Comparison of ENCODE assay signal across 15 cellular contexts in genomic region chr19:16068696-16069259, GRCh38. TPM values are rescaled to one million over a fixed set of nuclear protein-coding genes. Genes with fewer than 3 reads are reported as not detected.
DNase-seq lines count a peak whose midpoint lies in the region; ATAC-seq, FAIRE-seq and TF ChIP-seq lines count a peak whose summit lies in the region.
"Had no signal": no experiment of that assay in that cellular context is flagged by ENCODE, and none has a peak within 500 bp of the region (broad histone marks: within the 10 kb centered on the region; RNA-seq: fewer than 3 reads in every experiment).

No MANE protein-coding gene starts in this region.

- no peaks in the 10 kb centered on the region for H3K27me3 ChIP-seq in K562 (ENCODE audit: control insufficient read depth in 2 of 2, insufficient read depth in 2 of 2, low read length in 2 of 2)
- no peaks in the 10 kb centered on the region for H3K27me3 ChIP-seq in HepG2 (ENCODE audit: control insufficient read depth in 1 of 2, insufficient read depth in 2 of 2, low read length in 2 of 2)
- H3K27me3 ChIP-seq in suprapubic skin, result no peaks in the 10 kb centered on the region

- H3K9ac ChIP-seq in K562 (ENCODE audit: insufficient read depth in 1 of 2, low read depth in 2 of 2, low read length in 2 of 2) (no peak overlapping the region), HepG2 (ENCODE audit: insufficient read depth, low read depth, low read length) (no peak overlapping the region)

- H3K9me2 ChIP-seq in OCI-LY7 (ENCODE audit: insufficient read depth, low read length), result no peaks in the 10 kb centered on the region

- intact Hi-C loops in K562 (cut with micrococcal nuclease), result no loop called here
- intact Hi-C loops in HepG2 (cut with micrococcal nuclease; ENCODE audit: unreplicated experiment), result no loop called here
- intact Hi-C loops in OCI-LY7 (cut with micrococcal nuclease; ENCODE audit: unreplicated experiment), result no loop called here

- TF ChIP-seq POLR2A in K562 (conservative IDR thresholded peaks at IDR 0.05) (no peak), HepG2 (IDR thresholded peaks at IDR 0.05; ENCODE audit: insufficient read depth in 1 of 2, low read depth in 2 of 2, low read length in 2 of 2) (no peak), suprapubic skin (IDR thresholded peaks at IDR 0.05) (no peak)

- peak; percentile 59 for FAIRE-seq in HTR-8/SVneo (lab: Jason Lieb, UNC)
- FAIRE-seq in K562 (lab: Jason Lieb, UNC), result no peak
- FAIRE-seq in HepG2 (lab: Jason Lieb, UNC), result no peak

- ATAC-seq in K562 (no peak), HepG2 (no peak)
- ATAC-seq: activated T-cell treated with anti-CD3 and anti-CD28 coated beads, Interleukin-2, amount 50 U/mL, for 4 hours; stimulated activated naive B cell treated with anti-CD40 and anti-IgM and Interleukin-4, amounts not matched to agents 10 μg/mL and 1 μg/mL and 100 μg/mL, for 72 hours had no signal

- H3K4me1 ChIP-seq in K562 (replicated peaks in 1 of 2; ENCODE audit: control insufficient read depth in 2 of 2, insufficient read depth in 2 of 2, low read length in 2 of 2), result peaks cover 38 to 39% of the 10 kb centered on the region in 2 experiments
- H3K4me1 ChIP-seq in HepG2 (ENCODE audit: insufficient read depth, low read length), result peaks cover 72% of the 10 kb centered on the region
- peaks cover 66% of the 10 kb centered on the region for H3K4me1 ChIP-seq in suprapubic skin
- H3K4me1 ChIP-seq in OCI-LY7 (ENCODE audit: insufficient read depth, low read length, poor library complexity, severe bottlenecking), result peaks cover 29% of the 10 kb centered on the region

- no peak overlapping the region for H3K4me3 ChIP-seq in K562
- no peak overlapping the region for H3K4me3 ChIP-seq in HepG2 (replicated peaks in 1 of 3; ENCODE audit: insufficient read depth in 1 of 3, low read depth in 2 of 3, low read length in 3 of 3)
- peak overlapping the region; percentile 51 for H3K4me3 ChIP-seq in suprapubic skin
- H3K4me3 ChIP-seq in OCI-LY7 (ENCODE audit: low read depth, low read length, poor library complexity, severe bottlenecking), result no peak overlapping the region

- no peaks in the 10 kb centered on the region for H3K79me2 ChIP-seq in K562 (ENCODE audit: control insufficient read depth, insufficient read depth, low read length)
- H3K79me2 ChIP-seq in HepG2 (ENCODE audit: insufficient read depth, low read length), result no peaks in the 10 kb centered on the region
- H3K79me2 ChIP-seq in OCI-LY7 (ENCODE audit: insufficient read depth, low read depth, low read length), result no peaks in the 10 kb centered on the region

- no TSS peak for BruUV-seq in K562 (replicated peaks; lab: Mats Ljungman, UMichigan)
- BruUV-seq in HepG2 (replicated peaks; lab: Mats Ljungman, UMichigan), result no TSS peak
- BruUV-seq in OCI-LY7 (replicated peaks; lab: Mats Ljungman, UMichigan), result no TSS peak

- CTCF ChIA-PET in K562 (lab: Yijun Ruan, JAX; ENCODE audit: low intra/inter-chr PET ratio) (no interaction called here), HepG2 (lab: Yijun Ruan, JAX; ENCODE audit: low intra/inter-chr PET ratio, low total read pairs) (interaction anchor here (1.8 kb wide), 1 partner anchor 114 kb away, joined by 4 read pairs; no protein-coding TSS in a partner anchor), OCI-LY7 (lab: Charles Lee; ENCODE audit: unreplicated experiment) (no interaction called here)

- TF ChIP-seq EP300 in K562 (IDR thresholded peaks at IDR 0.05; ENCODE audit: low read length) (no peak), HepG2 (IDR thresholded peaks at IDR 0.05; ENCODE audit: low read depth in 2 of 2, low read length in 2 of 2) (no peak), HepG2 (CRISPR knock-in tag; IDR thresholded peaks at IDR 0.05; ENCODE audit: borderline replicate concordance) (no peak), suprapubic skin (IDR thresholded peaks at IDR 0.05) (no peak)

- no peaks in the 10 kb centered on the region for H3K9me1 ChIP-seq in K562 (ENCODE audit: control insufficient read depth, insufficient read depth, low read length)

- TF ChIP-seq RAD21 in K562 (CRISPR knock-in tag; conservative IDR thresholded peaks at IDR 0.05 in 1 of 2, IDR thresholded peaks at IDR 0.05 in 1 of 2) (no peak), HepG2 (CRISPR knock-in tag; IDR thresholded peaks at IDR 0.05) (no peak)

- TF ChIP-seq CTCF in K562 (IDR thresholded peaks at IDR 0.05 in 2 of 3, conservative IDR thresholded peaks at IDR 0.05 in 1 of 3; ENCODE audit: insufficient read depth in 2 of 3, low read depth in 1 of 3, low read length in 3 of 3) (no peak), HepG2 (CRISPR knock-in tag; IDR thresholded peaks at IDR 0.05) (no peak), suprapubic skin (IDR thresholded peaks at IDR 0.05) (no peak), OCI-LY7 (conservative IDR thresholded peaks at IDR 0.05; ENCODE audit: low read length) (no peak)

- WGBS in K562 (ENCODE audit: insufficient coverage, low coverage, missing lambda C conversion rate), result 81% methylated on average over 9 of the region's 10 CpGs
- WGBS in HepG2 (ENCODE audit: low lambda C conversion rate), result 87% methylated on average over 10 of the region's 10 CpGs
- 62% methylated on average over 10 of the region's 10 CpGs for WGBS in suprapubic skin

- H2AFZ ChIP-seq in K562 (ENCODE audit: low read depth, low read length) (no peak overlapping the region), HepG2 (ENCODE audit: low read length) (no peak overlapping the region), OCI-LY7 (ENCODE audit: low read length) (no peak overlapping the region)

- DNase-seq in HTR-8/SVneo (ENCODE audit: insufficient read length, low spot score) (no peak), K562 (ENCODE audit: extremely low read depth in 1 of 4, low spot score in 3 of 4) (no peak), HepG2 (ENCODE audit: low spot score) (no peak), suprapubic skin (ENCODE audit: low spot score in 2 of 2) (peak in 1 of 2 donors; percentile 49), NCI-H1105 (lab: John Stamatoyannopoulos, UW) (no peak), cerebellum (ENCODE audit: low spot score) (no peak), AG08395 (ENCODE audit: low spot score) (no peak), OCI-LY7 (ENCODE audit: low spot score) (no peak)
- DNase-seq: activated T-cell treated with anti-CD3 and anti-CD28 coated beads, Interleukin-2, amount 50 U/mL, for 4 hours; amniotic stem cell; endodermal cell; GDM1; NCI-H345; stimulated activated CD4-positive, alpha-beta T cell treated with anti-CD3 and anti-CD28 coated beads, Interleukin-4, amount 100 ng/mL, for 1 hour; stimulated activated naive B cell treated with anti-CD40 and anti-IgM and Interleukin-4, amounts not matched to agents 10 μg/mL and 1 μg/mL and 100 μg/mL, for 72 hours had no signal

- H3K4me2 ChIP-seq in K562 (ENCODE audit: insufficient read depth, low read length), result no peak overlapping the region
- no peak overlapping the region for H3K4me2 ChIP-seq in HepG2 (ENCODE audit: low read depth, low read length)
- no peak overlapping the region for H3K4me2 ChIP-seq in OCI-LY7 (ENCODE audit: low read length)

- H3K9me3 ChIP-seq in K562 (replicated peaks; ENCODE audit: control insufficient read depth, insufficient read depth, low read depth, low read length) (no peaks in the 10 kb centered on the region), HepG2 (ENCODE audit: low read length) (no peaks in the 10 kb centered on the region), suprapubic skin (no peaks in the 10 kb centered on the region), OCI-LY7 (ENCODE audit: low read length) (no peaks in the 10 kb centered on the region)

- in situ Hi-C loops in K562 (cut with MboI), result no loop called here
- in situ Hi-C loops in HepG2 (cut with HindIII; ENCODE audit: extremely low pct_ligation_motif_present, low pct_unique_long_range_greater_than_20kb), result no loop called here

- H3K27ac ChIP-seq in K562 (ENCODE audit: extremely low read depth, low read depth, low read length) (no peak overlapping the region), HepG2 (ENCODE audit: extremely low read length, insufficient read depth, low read length) (no peak overlapping the region), suprapubic skin (peak overlapping the region; percentile 78), OCI-LY7 (ENCODE audit: low read depth, low read length, poor library complexity, severe bottlenecking) (no peak overlapping the region)

- H4K20me1 ChIP-seq in K562 (replicated peaks; ENCODE audit: control insufficient read depth, insufficient read depth, low read length) (no peaks in the 10 kb centered on the region), HepG2 (ENCODE audit: insufficient read depth, low read length) (no peaks in the 10 kb centered on the region), OCI-LY7 (ENCODE audit: insufficient read depth, low read length) (no peaks in the 10 kb centered on the region)

- no peaks in the 10 kb centered on the region for H3K36me3 ChIP-seq in K562 (ENCODE audit: control insufficient read depth, insufficient read depth, low read length)
- no peaks in the 10 kb centered on the region for H3K36me3 ChIP-seq in HepG2 (replicated peaks in 1 of 2; ENCODE audit: control insufficient read depth in 1 of 2, insufficient read depth in 2 of 2, low read length in 2 of 2)
- no peaks in the 10 kb centered on the region for H3K36me3 ChIP-seq in suprapubic skin
- no peaks in the 10 kb centered on the region for H3K36me3 ChIP-seq in OCI-LY7 (ENCODE audit: insufficient read depth, low read length)

- POLR2A ChIA-PET in K562 (lab: Yijun Ruan, JAX) (no interaction called here), HepG2 (lab: Yijun Ruan, JAX) (no interaction called here), OCI-LY7 (lab: Charles Lee) (interaction anchor here (0.6 kb wide), 1 partner anchor 81 kb away, joined by 4 read pairs; no protein-coding TSS in a partner anchor)

RNA-seq across cellular contexts. Expression of gene TPM4, which starts 7.5 kb away (rescaled TPM):
- 73.0 and 113 TPM in 2 replicates for total RNA-seq in K562 (2011; cell fraction: chromatin; rRNA removed; ENCODE audit: low replicate concordance)
- total RNA-seq in K562 (2011; cell fraction: nucleolus; rRNA removed), result 52.4 and 58.9 TPM in 2 replicates
- total RNA-seq in K562 (2011; cell fraction: nucleoplasm; rRNA removed), result 66.6 and 115 TPM in 2 replicates
- total RNA-seq in K562 (2014; rRNA removed), result 76.3 and 82.9 TPM in 2 replicates
- total RNA-seq in K562 (2014; rRNA removed; fragmentation: Illumina TruSeq; extraction: Trizol), result 81.8 and 91.3 TPM in 2 replicates
- total RNA-seq in K562 (2015; rRNA removed; fragmentation: Illumina TruSeq; extraction: Trizol), result 106 and 111 TPM in 2 replicates
- 61.2 and 63.6 TPM in 2 replicates for total RNA-seq in K562 (2021)
- polyA plus RNA-seq in K562 (2011; rRNA removed), result 104 and 126 TPM in 2 replicates
- polyA plus RNA-seq in K562 (2011; cell fraction: cytosol; rRNA removed), result 36.8 and 82.5 TPM in 2 replicates
- 30.6 and 46.4 TPM in 2 replicates for polyA plus RNA-seq in K562 (2011; cell fraction: nucleus; rRNA removed)
- 90.1 and 265 TPM in 2 replicates for polyA plus RNA-seq in K562 (2012)
- polyA plus RNA-seq in K562 (2014; fragmentation: Illumina TruSeq; extraction: Trizol), result 87.6 and 108 TPM in 2 replicates
- 10 to 100 TPM; 28.1 to 34.0 TPM for polyA plus RNA-seq in K562 (2014; fragmentation: Nextera tagmentation; extraction: Ambion mirVana)
- polyA plus RNA-seq in K562 (2014; rRNA removed), result 77.4 and 86.3 TPM in 2 replicates
- polyA minus RNA-seq in K562 (2011; rRNA and poly(A)+ RNA removed), result 79.9 and 121 TPM in 2 replicates
- 31.3 and 61.1 TPM in 2 replicates for polyA minus RNA-seq in K562 (2011; cell fraction: cytosol; rRNA and poly(A)+ RNA removed)
- polyA minus RNA-seq in K562 (2011; cell fraction: nucleus; rRNA and poly(A)+ RNA removed), result 17.5 and 35.4 TPM in 2 replicates
- 180 and 226 TPM in 2 replicates for total RNA-seq in HepG2 (2016; rRNA removed; fragmentation: Illumina TruSeq; extraction: Trizol)
- 81.5 and 84.8 TPM in 2 replicates for total RNA-seq in HepG2 (2016; cell fraction: cytosol; rRNA removed; fragmentation: Illumina TruSeq; extraction: Trizol; ENCODE audit: low read depth)
- total RNA-seq in HepG2 (2016; cell fraction: insoluble cytoplasmic fraction; rRNA removed; fragmentation: Illumina TruSeq; extraction: Trizol), result 186 and 214 TPM in 2 replicates
- 194 and 200 TPM in 2 replicates for total RNA-seq in HepG2 (2016; cell fraction: membrane; rRNA removed; fragmentation: Illumina TruSeq; extraction: Trizol)
- 74.9 and 75.0 TPM in 2 replicates for total RNA-seq in HepG2 (2016; cell fraction: nucleus; rRNA removed; fragmentation: Illumina TruSeq; extraction: Trizol)
- 142 and 188 TPM in 2 replicates for polyA plus RNA-seq in HepG2 (2011; rRNA removed)
- polyA plus RNA-seq in HepG2 (2011; cell fraction: cytosol; rRNA removed), result 121 and 146 TPM in 2 replicates
- polyA plus RNA-seq in HepG2 (2011; cell fraction: nucleus; rRNA removed), result 57.4 and 58.9 TPM in 2 replicates
- 139 and 145 TPM in 2 replicates for polyA plus RNA-seq in HepG2 (2012)
- 109 and 119 TPM in 2 replicates for polyA plus RNA-seq in HepG2 (2016; cell fraction: cytosol; fragmentation: Illumina TruSeq; extraction: Trizol; ENCODE audit: low read depth)
- 311 and 323 TPM in 2 replicates for polyA plus RNA-seq in HepG2 (2016; cell fraction: insoluble cytoplasmic fraction; fragmentation: Illumina TruSeq; extraction: Trizol; ENCODE audit: low read depth)
- 206 and 209 TPM in 2 replicates for polyA plus RNA-seq in HepG2 (2016; cell fraction: membrane; fragmentation: Illumina TruSeq; extraction: Trizol; ENCODE audit: low read depth)
- polyA plus RNA-seq in HepG2 (2016; cell fraction: nucleus; fragmentation: Illumina TruSeq; extraction: Trizol; ENCODE audit: insufficient read depth, low read depth), result 143 and 149 TPM in 2 replicates
- 72.8 and 124 TPM in 2 replicates for polyA minus RNA-seq in HepG2 (2011; rRNA and poly(A)+ RNA removed; ENCODE audit: low replicate concordance)
- 91.4 and 93.5 TPM in 2 replicates for polyA minus RNA-seq in HepG2 (2011; cell fraction: cytosol; rRNA and poly(A)+ RNA removed)
- 76.0 and 77.5 TPM in 2 replicates for polyA minus RNA-seq in HepG2 (2011; cell fraction: nucleus; rRNA and poly(A)+ RNA removed)
- total RNA-seq in suprapubic skin, result 100 to 1,000 TPM; 195 to 224 (median 205) TPM
- 92.0 TPM for total RNA-seq in cerebellum
- total RNA-seq in OCI-LY7 (2014; rRNA removed; shearing (Covaris generic)), result 111 and 134 TPM in 2 replicates
- 98.1 and 108 TPM in 2 replicates for total RNA-seq in OCI-LY7 (2022)

RNA-seq across cellular contexts. Expression of gene RAB8A, which starts 42.9 kb away (rescaled TPM):
- 81.6 and 164 TPM in 2 replicates for total RNA-seq in K562 (2011; cell fraction: chromatin; rRNA removed; ENCODE audit: low replicate concordance)
- total RNA-seq in K562 (2011; cell fraction: nucleolus; rRNA removed), result 94.9 and 99.9 TPM in 2 replicates
- total RNA-seq in K562 (2011; cell fraction: nucleoplasm; rRNA removed), result 96.1 and 105 TPM in 2 replicates
- total RNA-seq in K562 (2014; rRNA removed), result 42.5 and 47.2 TPM in 2 replicates
- 60.2 and 66.7 TPM in 2 replicates for total RNA-seq in K562 (2014; rRNA removed; fragmentation: Illumina TruSeq; extraction: Trizol)
- total RNA-seq in K562 (2015; rRNA removed; fragmentation: Illumina TruSeq; extraction: Trizol), result 92.0 and 102 TPM in 2 replicates
- 71.9 and 82.7 TPM in 2 replicates for total RNA-seq in K562 (2021)
- 45.4 and 66.9 TPM in 2 replicates for polyA plus RNA-seq in K562 (2011; rRNA removed)
- polyA plus RNA-seq in K562 (2011; cell fraction: cytosol; rRNA removed), result 50.7 and 63.0 TPM in 2 replicates
- polyA plus RNA-seq in K562 (2011; cell fraction: nucleus; rRNA removed), result 33.2 and 35.1 TPM in 2 replicates
- 34.9 and 92.8 TPM in 2 replicates for polyA plus RNA-seq in K562 (2012)
- 53.2 and 55.4 TPM in 2 replicates for polyA plus RNA-seq in K562 (2014; fragmentation: Illumina TruSeq; extraction: Trizol)
- polyA plus RNA-seq in K562 (2014; fragmentation: Nextera tagmentation; extraction: Ambion mirVana), result 10 to 100 TPM; 11.2 to 13.9 TPM
- polyA plus RNA-seq in K562 (2014; rRNA removed), result 47.1 and 80.1 TPM in 2 replicates
- 168 and 219 TPM in 2 replicates for polyA minus RNA-seq in K562 (2011; rRNA and poly(A)+ RNA removed)
- 52.2 and 76.3 TPM in 2 replicates for polyA minus RNA-seq in K562 (2011; cell fraction: cytosol; rRNA and poly(A)+ RNA removed)
- 34.5 and 60.4 TPM in 2 replicates for polyA minus RNA-seq in K562 (2011; cell fraction: nucleus; rRNA and poly(A)+ RNA removed)
- 44.8 and 45.0 TPM in 2 replicates for total RNA-seq in HepG2 (2016; rRNA removed; fragmentation: Illumina TruSeq; extraction: Trizol)
- total RNA-seq in HepG2 (2016; cell fraction: cytosol; rRNA removed; fragmentation: Illumina TruSeq; extraction: Trizol; ENCODE audit: low read depth), result 12.2 and 13.0 TPM in 2 replicates
- total RNA-seq in HepG2 (2016; cell fraction: insoluble cytoplasmic fraction; rRNA removed; fragmentation: Illumina TruSeq; extraction: Trizol), result 42.2 and 46.8 TPM in 2 replicates
- total RNA-seq in HepG2 (2016; cell fraction: membrane; rRNA removed; fragmentation: Illumina TruSeq; extraction: Trizol), result 26.3 and 29.3 TPM in 2 replicates
- total RNA-seq in HepG2 (2016; cell fraction: nucleus; rRNA removed; fragmentation: Illumina TruSeq; extraction: Trizol), result 27.3 and 27.8 TPM in 2 replicates
- polyA plus RNA-seq in HepG2 (2011; rRNA removed), result 36.7 and 37.0 TPM in 2 replicates
- polyA plus RNA-seq in HepG2 (2011; cell fraction: cytosol; rRNA removed), result 37.0 and 45.8 TPM in 2 replicates
- polyA plus RNA-seq in HepG2 (2011; cell fraction: nucleus; rRNA removed), result 18.8 and 19.5 TPM in 2 replicates
- 25.7 and 50.6 TPM in 2 replicates for polyA plus RNA-seq in HepG2 (2012)
- polyA plus RNA-seq in HepG2 (2016; cell fraction: cytosol; fragmentation: Illumina TruSeq; extraction: Trizol; ENCODE audit: low read depth), result 9.1 and 10.9 TPM in 2 replicates
- 58.6 and 65.5 TPM in 2 replicates for polyA plus RNA-seq in HepG2 (2016; cell fraction: insoluble cytoplasmic fraction; fragmentation: Illumina TruSeq; extraction: Trizol; ENCODE audit: low read depth)
- 18.8 and 20.6 TPM in 2 replicates for polyA plus RNA-seq in HepG2 (2016; cell fraction: membrane; fragmentation: Illumina TruSeq; extraction: Trizol; ENCODE audit: low read depth)
- polyA plus RNA-seq in HepG2 (2016; cell fraction: nucleus; fragmentation: Illumina TruSeq; extraction: Trizol; ENCODE audit: insufficient read depth, low read depth), result 51.5 and 63.5 TPM in 2 replicates
- polyA minus RNA-seq in HepG2 (2011; rRNA and poly(A)+ RNA removed; ENCODE audit: low replicate concordance), result 59.4 and 156 TPM in 2 replicates
- 50.6 TPM in 2 replicates for polyA minus RNA-seq in HepG2 (2011; cell fraction: cytosol; rRNA and poly(A)+ RNA removed)
- 60.1 and 69.0 TPM in 2 replicates for polyA minus RNA-seq in HepG2 (2011; cell fraction: nucleus; rRNA and poly(A)+ RNA removed)
- 10 to 100 TPM; 48.9 to 61.9 (median 58.5) TPM for total RNA-seq in suprapubic skin
- 36.9 TPM for total RNA-seq in cerebellum
- total RNA-seq in OCI-LY7 (2014; rRNA removed; shearing (Covaris generic)), result 64.9 and 69.1 TPM in 2 replicates
- total RNA-seq in OCI-LY7 (2022), result 124 and 138 TPM in 2 replicates
